Comparison of ENCODE assay signal across 9 cellular contexts in genomic region chr5:150589791-150590601, GRCh38. TPM values are rescaled to one million over a fixed set of nuclear protein-coding genes. Genes with fewer than 3 reads are reported as not detected.
DNase-seq lines count a peak whose midpoint lies in the region; ATAC-seq and TF ChIP-seq lines count a peak whose summit lies in the region.
"Had no signal": no experiment of that assay in that cellular context is flagged by ENCODE, and none has a peak within 500 bp of the region (broad histone marks: within the 10 kb centered on the region; RNA-seq: fewer than 3 reads in every experiment).

No MANE protein-coding gene starts in this region.

- no peak overlapping the region for H3K4me3 ChIP-seq in AG04449 (ENCODE audit: low read depth, low read length)
- no peak overlapping the region for H3K4me3 ChIP-seq in H7 (ENCODE audit: insufficient read depth, low read depth, low read length)
- no peak overlapping the region for H3K4me3 ChIP-seq in lower lobe of right lung

- H3K36me3 ChIP-seq in H7 (replicated peaks; ENCODE audit: control insufficient read depth, insufficient read depth, low read length) (no peaks in the 10 kb centered on the region), lower lobe of right lung (no peaks in the 10 kb centered on the region)

- H3K27ac Mint-ChIP-seq in brain: peak overlapping the region in 4 of 5 experiments; percentile 23 to 86 (median 54)
- H3K27ac Mint-ChIP-seq: T-helper 1 cell treated with Interleukin-12 subunit alpha and Interleukin-12 subunit beta and Interleukin-4 antibody, amounts not matched to agents 30 μg/mL and 1 μg/mL, for 36 hours had no signal

- no peaks in the 10 kb centered on the region for H3K9me3 Mint-ChIP-seq in brain
- H3K9me3 Mint-ChIP-seq: T-helper 1 cell treated with Interleukin-12 subunit alpha and Interleukin-12 subunit beta and Interleukin-4 antibody, amounts not matched to agents 30 μg/mL and 1 μg/mL, for 36 hours had no signal

- TF ChIP-seq CTCF in AG04449 (IDR thresholded peaks at IDR 0.05; ENCODE audit: insufficient read depth, low read length, missing control alignments) (peak; percentile 69), brain (conservative IDR thresholded peaks at IDR 0.05) (peak; percentile 54 to 55), lower lobe of right lung (IDR thresholded peaks at IDR 0.05) (peak; percentile 60)

- DNase-seq in AG04449 (ENCODE audit: low read depth, low spot score) (no peak), H7 (peak; percentile 86), lower lobe of right lung (no peak), foreskin melanocyte (no peak)
- DNase-seq in activated CD8-positive, alpha-beta memory T cell treated with anti-CD3 and anti-CD28 coated beads for 24 hours: no peak

- intact Hi-C loops in lower lobe of right lung (cut with DNase I): no loop called here

- POLR2A ChIA-PET in AG04449 (lab: Yijun Ruan, JAX): no interaction called here

- H3K4me1 Mint-ChIP-seq in brain: peaks cover 50% of the 10 kb centered on the region

- H3K4me3 Mint-ChIP-seq in brain: no peak overlapping the region
- H3K4me3 Mint-ChIP-seq: T-helper 1 cell treated with Interleukin-12 subunit alpha and Interleukin-12 subunit beta and Interleukin-4 antibody, amounts not matched to agents 30 μg/mL and 1 μg/mL, for 36 hours had no signal

- no peak overlapping the region for H3K27ac ChIP-seq in lower lobe of right lung

- no peaks in the 10 kb centered on the region for H3K9me3 ChIP-seq in lower lobe of right lung

- H3K27me3 ChIP-seq in H7 (ENCODE audit: control insufficient read depth, insufficient read depth, low read length) (no peaks in the 10 kb centered on the region; the same call in 1 of the 2 replicates), lower lobe of right lung (ENCODE audit: low read depth) (no peaks in the 10 kb centered on the region)

- no peaks in the 10 kb centered on the region for H3K36me3 Mint-ChIP-seq in brain

- H3K4me1 ChIP-seq in lower lobe of right lung: peaks cover 43% of the 10 kb centered on the region

- CTCF ChIA-PET in AG04449 (lab: Yijun Ruan, JAX): interaction anchor here (0.8 to 2.2 kb wide), 8 partner anchors 10 to 118 kb away, joined by 3 to 5 read pairs (median 3); no protein-coding TSS in a partner anchor

- ATAC-seq in lower lobe of right lung (peak; percentile 67 to 68), GM21423 (IDR thresholded peaks at IDR 0.05; ENCODE audit: unreplicated experiment) (no peak), HG02840 (IDR thresholded peaks at IDR 0.05; ENCODE audit: low FRiP score, unreplicated experiment) (no peak)

- H3K27me3 Mint-ChIP-seq in brain: no peaks in the 10 kb centered on the region

RNA-seq across cellular contexts. Expression of gene SYNPO, which starts 50.5 kb away (rescaled TPM):
- total RNA-seq in H7 (2014; rRNA removed; shearing (Covaris generic)): 0.63 and 1.3 TPM in 2 replicates
- 50.7 TPM for polyA plus RNA-seq in brain (ENCODE audit: insufficient read depth, low read depth, low replicate concordance)
- 90.6 TPM for total RNA-seq in lower lobe of right lung

Comparison
In these comparisons a context has a peak if more than half of its experiments do, and no peak if none do; other contexts are left out.
1. ATAC-seq: peak in lower lobe of right lung (2 of 2); none in GM21423 (single experiment) and HG02840 (single experiment).
2. RNA of gene SYNPO, which starts 50.5 kb away (total RNA-seq): 90.6 TPM in lower lobe of right lung (single experiment); 0.63 to 1.3 TPM in H7; every median in the first group is over 10 times any median in the second.
3. Peak in every context shown above with its lines, with median percentiles within 50 percentile points of each other: CTCF ChIP-seq.